In the genomic region with DNA sequence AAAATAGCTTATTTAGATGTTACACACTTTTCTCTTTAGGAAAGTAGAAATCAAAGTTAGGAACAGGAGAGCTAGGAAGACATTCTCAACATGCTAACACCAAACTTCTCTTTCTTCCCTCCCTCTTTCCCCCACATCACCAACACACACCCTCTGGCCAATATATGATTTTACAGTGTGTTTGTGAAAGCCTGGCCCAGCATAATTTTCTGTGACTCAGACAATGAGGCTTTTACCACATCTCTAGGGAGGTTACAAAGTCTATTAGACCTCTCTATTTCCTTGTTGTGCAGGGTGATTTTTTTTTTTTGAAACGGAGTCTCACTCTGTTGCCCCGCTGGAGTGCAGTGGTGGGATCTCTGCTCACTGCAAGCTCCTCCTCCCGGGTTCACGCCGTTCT, we compare ENCODE assay signal across 23 cellular contexts.
DNase-seq lines count a peak whose midpoint lies in the region; ATAC-seq and TF ChIP-seq lines count a peak whose summit lies in the region.
"Had no signal": no experiment of that assay in that cellular context is flagged by ENCODE, and none has a peak within 500 bp of the region (broad histone marks: within the 10 kb centered on the region; RNA-seq: fewer than 3 reads in every experiment).

No MANE protein-coding gene starts in this region.

- no peaks in the 10 kb centered on the region for H3K9me3 ChIP-seq in mucosa of descending colon
- H3K9me3 ChIP-seq: A549, neutrophil, thyroid gland had no signal

- DNase-seq in Caki2 (ENCODE audit: low read depth) (peak; percentile 6), M059J (ENCODE audit: low read depth) (peak; percentile 3), cardiac fibroblast (ENCODE audit: low read depth in 2 of 2) (peak; percentile 10 to 50), mucosa of descending colon (peak in 1 of 3 donors; percentile 45), NCI-H146 treated with DMSO at 0.1 percent for 48 hours (lab: John Stamatoyannopoulos, UW; ENCODE audit: unreplicated experiment) (no peak), NCI-H1417 treated with DMSO at 0.1 percent for 48 hours (lab: John Stamatoyannopoulos, UW) (no peak), GF-D8 (lab: John Stamatoyannopoulos, UW) (no peak)
- DNase-seq: activated CD8-positive, alpha-beta memory T cell treated with anti-CD3 and anti-CD28 coated beads for 24 hours; activated naive CD4-positive, alpha-beta T cell treated with Interleukin-2 at 50 U/mL for 16 hours; activated T-cell treated with anti-CD3 and anti-CD28 coated beads, Interleukin-2, amount 50 U/mL, for 4 hours; amniotic stem cell; COR-L47; foreskin fibroblast; H7; NCI-H1930; stimulated activated CD4-positive, alpha-beta T cell treated with anti-CD3 and anti-CD28 coated beads, Interleukin-4, amount 100 ng/mL, for 24 hours; stimulated activated naive CD8-positive, alpha-beta T cell treated with anti-CD3 and anti-CD28 coated beads, Interleukin-15, Interleukin-2, amounts not matched to agents 100 U/mL and 50 U/mL, for 24 hours; thyroid gland had no signal

- ATAC-seq in mucosa of descending colon = peak; percentile 100
- no peak for ATAC-seq in GM18907 (IDR thresholded peaks at IDR 0.05; ENCODE audit: unreplicated experiment)
- ATAC-seq: A549; activated T-cell treated with anti-CD3 and anti-CD28 coated beads, Interleukin-2, amount 50 U/mL, for 4 hours; Right ventricle myocardium inferior; stimulated activated naive CD8-positive, alpha-beta T cell treated with anti-CD3 and anti-CD28 coated beads, Interleukin-15, Interleukin-2, amounts not matched to agents 100 U/mL and 50 U/mL, for 24 hours had no signal

- intact Hi-C loops in mucosa of descending colon (cut with DNase I, micrococcal nuclease) = no loop called here

- in situ Hi-C loops in Caki2 (cut with HindIII; ENCODE audit: low pct_unique_long_range_greater_than_20kb, low sequenced_read_pairs) = no loop called here

- TF ChIP-seq CTCF in cardiac fibroblast (IDR thresholded peaks at IDR 0.05; ENCODE audit: low read depth, low read length) = no peak
- TF ChIP-seq CTCF in mucosa of descending colon (IDR thresholded peaks at IDR 0.05) = no peak

- peaks cover 16% of the 10 kb centered on the region for H3K4me1 ChIP-seq in mucosa of descending colon (ENCODE audit: low read depth)
- H3K4me1 ChIP-seq: A549, thyroid gland had no signal

- H3K36me3 ChIP-seq in mucosa of descending colon (ENCODE audit: low read depth) = no peaks in the 10 kb centered on the region
- H3K36me3 ChIP-seq: neutrophil, thyroid gland had no signal

- H3K4me3 ChIP-seq in cardiac fibroblast (replicated peaks in 1 of 2; ENCODE audit: low read depth in 2 of 2, low read length in 2 of 2) = no peak overlapping the region
- no peak overlapping the region for H3K4me3 ChIP-seq in mucosa of descending colon
- H3K4me3 ChIP-seq: A549, lung, thyroid gland had no signal

Comparison
In these comparisons a context has a peak if more than half of its experiments do, and no peak if none do; other contexts are left out.
1. DNase-seq: peak in Caki2 (single experiment), M059J (single experiment) and cardiac fibroblast (2 of 2); none in NCI-H146 treated with DMSO at 0.1 percent for 48 hours (single experiment), NCI-H1417 treated with DMSO at 0.1 percent for 48 hours (single experiment) and GF-D8 (single experiment).